ENCODE assay signal across 8 cellular contexts in genomic region chr6:81752969-81753708, GRCh38. TPM values are rescaled to one million over a fixed set of nuclear protein-coding genes. Genes with fewer than 3 reads are reported as not detected.
DNase-seq lines count a peak whose midpoint lies in the region; ATAC-seq and TF ChIP-seq lines count a peak whose summit lies in the region.

No MANE protein-coding gene starts in this region.

- H3K4ac ChIP-seq in trophoblast cell (ENCODE audit: low read depth, low read length) = no peak overlapping the region

- H4K91ac ChIP-seq in trophoblast cell (ENCODE audit: low read depth, low read length) = peak overlapping the region; percentile 55

- H3K4me3 ChIP-seq in LNCaP clone FGC (ENCODE audit: low read depth, low read length) (peak overlapping the region; percentile 52), heart left ventricle (peak overlapping the region; percentile 77 to 95 (median 86)), trophoblast cell (ENCODE audit: low read depth, low read length) (peak overlapping the region; percentile 75), tibial nerve (peak overlapping the region; percentile 61 to 88 (median 80))

- H3K36me3 ChIP-seq in heart left ventricle (peaks cover 0 to 11% (median 1%) of the 10 kb centered on the region in 9 donors), trophoblast cell (ENCODE audit: control insufficient read depth in 1 of 2, insufficient read depth in 2 of 2, low read length in 2 of 2) (peaks cover 0 to 3% of the 10 kb centered on the region in 2 experiments), tibial nerve (no peaks in the 10 kb centered on the region)

- H3K9ac ChIP-seq in trophoblast cell (ENCODE audit: low read length) = peak overlapping the region; percentile 79

- H3K9me3 ChIP-seq in heart left ventricle (no peaks in the 10 kb centered on the region), trophoblast cell (ENCODE audit: insufficient read depth, low read depth, low read length) (peaks cover 3% of the 10 kb centered on the region), tibial nerve (no peaks in the 10 kb centered on the region)

- H3K18ac ChIP-seq in trophoblast cell (ENCODE audit: low read length) = peak overlapping the region; percentile 21

- no peak overlapping the region for H2BK12ac ChIP-seq in trophoblast cell (ENCODE audit: low read length)

- H2AFZ ChIP-seq in trophoblast cell (ENCODE audit: insufficient read depth, low read length, poor library complexity) = peak overlapping the region; percentile 61

- H3K23ac ChIP-seq in trophoblast cell (ENCODE audit: low read length) = no peak overlapping the region

- TF ChIP-seq POLR2A in heart left ventricle (IDR thresholded peaks at IDR 0.05) = peak; percentile 32 to 92
- TF ChIP-seq POLR2A in tibial nerve (IDR thresholded peaks at IDR 0.05) = peak; percentile 86 to 91

- H2BK5ac ChIP-seq in trophoblast cell (ENCODE audit: low read depth, low read length, poor library complexity) = peak overlapping the region; percentile 32

- in situ Hi-C loops in G401 (cut with HindIII; ENCODE audit: low sequenced_read_pairs) = no loop called here

- peaks cover 23% of the 10 kb centered on the region for H3K79me1 ChIP-seq in trophoblast cell (ENCODE audit: low read length)

- ATAC-seq in heart left ventricle = peak; percentile 76 to 87 (median 84)

- H4K12ac ChIP-seq in trophoblast cell (ENCODE audit: low read depth, low read length) = peak overlapping the region; percentile 35

- 0 to 1% (median 1%) methylated on average over 28 to 62 of the region's 62 CpGs for WGBS in heart left ventricle, 4 donors
- WGBS in trophoblast cell (ENCODE audit: extremely low coverage, insufficient coverage, insufficient read length) = no CpG with 5 or more reads among the region's 62 CpGs
- 0 to 1% methylated on average over 44 to 53 of the region's 62 CpGs for WGBS in tibial nerve, 2 donors

- H3K4me1 ChIP-seq in heart left ventricle (peaks cover 0 to 28% (median 9%) of the 10 kb centered on the region in 12 donors), trophoblast cell (ENCODE audit: control insufficient read depth in 1 of 2, insufficient read depth in 2 of 2, low read length in 2 of 2) (peaks cover 0 to 8% of the 10 kb centered on the region in 2 experiments), tibial nerve (peaks cover 0 to 23% (median 14%) of the 10 kb centered on the region in 4 donors)

- H3K4me2 ChIP-seq in trophoblast cell (ENCODE audit: low read length) = peak overlapping the region; percentile 75

- intact Hi-C loops in heart left ventricle (cut with DNase I) = loop anchor here (1.0 to 10.0 kb wide), 32 partner anchors 79 to 1618 kb away; no protein-coding TSS in a partner anchor

- TF ChIP-seq EP300 in tibial nerve (IDR thresholded peaks at IDR 0.05) = peak; percentile 27 to 90

- no peaks in the 10 kb centered on the region for H3K27me3 ChIP-seq in heart left ventricle
- no peaks in the 10 kb centered on the region for H3K27me3 ChIP-seq in trophoblast cell (ENCODE audit: insufficient read depth, low read length)
- no peaks in the 10 kb centered on the region for H3K27me3 ChIP-seq in tibial nerve

- peak overlapping the region; percentile 75 for H4K8ac ChIP-seq in trophoblast cell (ENCODE audit: low read depth, low read length)

- peak overlapping the region; percentile 93 to 99 (median 97) for H3K27ac ChIP-seq in heart left ventricle
- peak overlapping the region; percentile 77 for H3K27ac ChIP-seq in trophoblast cell (ENCODE audit: low read depth, low read length)
- peak overlapping the region; percentile 91 to 98 (median 96) for H3K27ac ChIP-seq in tibial nerve

- TF ChIP-seq CTCF in LNCaP clone FGC (IDR thresholded peaks at IDR 0.05; ENCODE audit: control insufficient read depth, extremely low read depth, insufficient read depth) = no peak
- peak in 1 of 12 donors; percentile 39 for TF ChIP-seq CTCF in heart left ventricle (IDR thresholded peaks at IDR 0.05)
- TF ChIP-seq CTCF in tibial nerve (IDR thresholded peaks at IDR 0.05) = no peak

- H2AK5ac ChIP-seq in trophoblast cell (ENCODE audit: low read length) = no peak overlapping the region

- H3K14ac ChIP-seq in trophoblast cell (ENCODE audit: low read length) = peak overlapping the region; percentile 35

- H3K79me2 ChIP-seq in trophoblast cell (ENCODE audit: control insufficient read depth, insufficient read depth, low read length, poor library complexity) = peaks cover 12% of the 10 kb centered on the region

- no peak overlapping the region for H2BK120ac ChIP-seq in trophoblast cell (ENCODE audit: insufficient read depth, low read length, poor library complexity)

- DNase-seq in G401 (ENCODE audit: low spot score) (peak; percentile 76), GOT3 (lab: John Stamatoyannopoulos, UW) (peak; percentile 73), LNCaP clone FGC (ENCODE audit: low read depth) (no peak), T-helper 1 cell (peak; percentile 39 to 50 (median 45)), amniotic epithelial cell (ENCODE audit: low read depth) (peak; percentile 91), heart left ventricle (peak; percentile 93 to 98 (median 97)), trophoblast cell (peak; percentile 88 to 92), tibial nerve (ENCODE audit: low spot score in 2 of 2) (peak; percentile 86 to 87)

RNA-seq across cellular contexts. Expression of gene TENT5A, which starts 0.7 kb away (rescaled TPM):
- 0.03 and 0.18 TPM in 2 replicates for total RNA-seq in G401 (2014; rRNA removed; shearing (Covaris generic))
- 10 to 100 TPM; 25.7 to 47.2 (median 41.4) TPM for total RNA-seq in heart left ventricle
- 10 to 100 TPM; 15.4 to 28.7 TPM for polyA plus RNA-seq in heart left ventricle
- 152 and 167 TPM in 2 replicates for polyA plus RNA-seq in trophoblast cell (2013)
- 10 to 100 TPM; 12.3 to 28.4 (median 22.0) TPM for total RNA-seq in tibial nerve

Comparison
In these comparisons a context has a peak if more than half of its experiments do, and no peak if none do; other contexts are left out.
1. RNA of gene TENT5A, which starts 0.7 kb away (total RNA-seq): 25.7 to 47.2 TPM in heart left ventricle and 12.3 to 28.4 TPM in tibial nerve; 0.03 to 0.18 TPM in G401; every median in the first group is over 10 times any median in the second.
2. Peak in every context shown above with its lines, with median percentiles within 50 percentile points of each other: H3K4me3 ChIP-seq and H3K27ac ChIP-seq.